9 cellular contexts compared by ENCODE assay signal in genomic region chr4:158850800-158851644, GRCh38.
DNase-seq lines count a peak whose midpoint lies in the region; ATAC-seq, FAIRE-seq and TF ChIP-seq lines count a peak whose summit lies in the region.
"Had no signal": no experiment of that assay in that cellular context is flagged by ENCODE, and none has a peak within 500 bp of the region (broad histone marks: within the 10 kb centered on the region; RNA-seq: fewer than 3 reads in every experiment).

No MANE protein-coding gene starts in this region.

- H3K4me2 ChIP-seq in A549 (no peak overlapping the region), OCI-LY1 (ENCODE audit: low read length) (no peak overlapping the region), osteoblast (ENCODE audit: insufficient read depth, low read length) (no peak overlapping the region)

- no peak for FAIRE-seq in A549 (lab: Jason Lieb, UNC)

- no peaks in the 10 kb centered on the region for H3K9me3 ChIP-seq in A549
- no peaks in the 10 kb centered on the region for H3K9me3 ChIP-seq in OCI-LY1 (ENCODE audit: low read length)
- H3K9me3 ChIP-seq in osteoblast (ENCODE audit: low read depth, low read length): no peaks in the 10 kb centered on the region

- POLR2A ChIA-PET in A549 (lab: Yijun Ruan, JAX): no interaction called here

- in situ Hi-C loops in GM13976 (cut with MboI; ENCODE audit: low sequenced_read_pairs, unreplicated experiment): loop anchor here (10.0 kb wide), 1 partner anchor 354 kb away; no protein-coding TSS in a partner anchor

- peak; percentile 50 for TF ChIP-seq CTCF in A549 (IDR thresholded peaks at IDR 0.05)
- peak; percentile 26 for TF ChIP-seq CTCF in GM13976 (IDR thresholded peaks at IDR 0.05; ENCODE audit: borderline replicate concordance, control extremely low read depth, extremely low read depth, insufficient read depth, missing control alignments)
- TF ChIP-seq CTCF in OCI-LY1 (IDR thresholded peaks at IDR 0.05; ENCODE audit: low read length): peak; percentile 62
- TF ChIP-seq CTCF in endothelial cell (IDR thresholded peaks at IDR 0.05; ENCODE audit: unreplicated experiment): peak; percentile 88
- peak; percentile 67 for TF ChIP-seq CTCF in osteoblast (IDR thresholded peaks at IDR 0.05; ENCODE audit: extremely low read depth, low read depth, low read length)

- H3K27ac Mint-ChIP-seq in endothelial cell (ENCODE audit: unreplicated experiment): no peak overlapping the region

- no peaks in the 10 kb centered on the region for H3K4me1 Mint-ChIP-seq in endothelial cell (ENCODE audit: unreplicated experiment)
- H3K4me1 Mint-ChIP-seq: central memory CD8-positive, alpha-beta T cell had no signal

- no peaks in the 10 kb centered on the region for H3K79me2 ChIP-seq in OCI-LY1 (ENCODE audit: insufficient read depth, low read length)
- no peaks in the 10 kb centered on the region for H3K79me2 ChIP-seq in osteoblast (ENCODE audit: insufficient read depth, low read length)

- no peaks in the 10 kb centered on the region for H3K27me3 Mint-ChIP-seq in endothelial cell (ENCODE audit: unreplicated experiment)
- H3K27me3 Mint-ChIP-seq: central memory CD8-positive, alpha-beta T cell had no signal

- no peaks in the 10 kb centered on the region for H3F3A ChIP-seq in OCI-LY1 (ENCODE audit: insufficient read depth, low read length)

- H4K20me1 ChIP-seq in OCI-LY1 (ENCODE audit: insufficient read depth, low read length) (no peaks in the 10 kb centered on the region), osteoblast (ENCODE audit: insufficient read depth, low read length) (no peaks in the 10 kb centered on the region)

- no peaks in the 10 kb centered on the region for H3K9me2 ChIP-seq in OCI-LY1 (ENCODE audit: low read depth, low read length)

- H3K27me3 ChIP-seq in OCI-LY1 (ENCODE audit: insufficient read depth, low read length): no peaks in the 10 kb centered on the region
- H3K27me3 ChIP-seq in osteoblast (ENCODE audit: insufficient read depth, low read length): no peaks in the 10 kb centered on the region

- H3K4me3 Mint-ChIP-seq in endothelial cell (ENCODE audit: unreplicated experiment): no peak overlapping the region
- H3K4me3 Mint-ChIP-seq: central memory CD8-positive, alpha-beta T cell had no signal

- DNase-seq in A549 (ENCODE audit: low read depth in 1 of 2, low spot score in 1 of 2) (no peak), GM13976 (ENCODE audit: low spot score) (peak; percentile 33), endothelial cell (ENCODE audit: low spot score) (no peak), osteoblast (ENCODE audit: insufficient read length, low spot score, missing footprints) (no peak), caudate nucleus (lab: John Stamatoyannopoulos, UW) (no peak)
- DNase-seq in activated CD4-positive, CD25-positive, alpha-beta regulatory T cell treated with anti-CD3 and anti-CD28 coated beads, Interleukin-2, amount 50 U/mL, for 72 hours: no peak

- no peak overlapping the region for H3K9ac ChIP-seq in OCI-LY1 (ENCODE audit: low read length)

- TF ChIP-seq RAD21 in A549 (conservative IDR thresholded peaks at IDR 0.05 in 1 of 2, IDR thresholded peaks at IDR 0.05 in 1 of 2): peak; percentile 46 to 54; a peak in 4 of 5 replicates

- H3K4me1 ChIP-seq in A549 (no peaks in the 10 kb centered on the region), OCI-LY1 (ENCODE audit: insufficient read depth, low read length, severe bottlenecking) (no peaks in the 10 kb centered on the region), osteoblast (ENCODE audit: insufficient read depth, low read length) (no peaks in the 10 kb centered on the region)

- no peak overlapping the region for H3K4me3 ChIP-seq in A549
- no peak overlapping the region for H3K4me3 ChIP-seq in OCI-LY1 (ENCODE audit: low read depth, low read length, poor library complexity, severe bottlenecking)
- no peak overlapping the region for H3K4me3 ChIP-seq in osteoblast (ENCODE audit: insufficient read depth, low read length)

- TF ChIP-seq POLR2A in A549 (IDR thresholded peaks at IDR 0.05; ENCODE audit: low read length): no peak

- WGBS in A549 (ENCODE audit: missing lambda C conversion rate): 41% methylated on average over 7 of the region's 7 CpGs

- CTCF ChIA-PET in A549 (lab: Yijun Ruan, JAX): interaction anchor here (0.7 to 2.0 kb wide), 11 partner anchors 10 to 352 kb away, joined by 3 to 12 read pairs (median 3); no protein-coding TSS in a partner anchor

- no peak for TF ChIP-seq EP300 in A549 (IDR thresholded peaks at IDR 0.05)

- ATAC-seq in A549 (no peak), HG03196 (IDR thresholded peaks at IDR 0.05; ENCODE audit: unreplicated experiment) (no peak)

- no peak overlapping the region for H2AFZ ChIP-seq in OCI-LY1 (ENCODE audit: low read length)
- no peak overlapping the region for H2AFZ ChIP-seq in osteoblast (ENCODE audit: low read length)

- no peaks in the 10 kb centered on the region for H3K36me3 Mint-ChIP-seq in endothelial cell (ENCODE audit: low read depth, unreplicated experiment)

- no peaks in the 10 kb centered on the region for H3K9me3 Mint-ChIP-seq in endothelial cell (ENCODE audit: unreplicated experiment)
- H3K9me3 Mint-ChIP-seq: central memory CD8-positive, alpha-beta T cell had no signal

- H3K36me3 ChIP-seq in OCI-LY1 (ENCODE audit: insufficient read depth, low read length): no peaks in the 10 kb centered on the region
- H3K36me3 ChIP-seq in osteoblast (ENCODE audit: insufficient read depth, low read length): peaks cover 13% of the 10 kb centered on the region

- H3K27ac ChIP-seq in A549 (no peak overlapping the region), OCI-LY1 (ENCODE audit: low read depth, low read length, poor library complexity, severe bottlenecking) (no peak overlapping the region), osteoblast (ENCODE audit: low read depth, low read length) (no peak overlapping the region), caudate nucleus (ENCODE audit: low read depth, low read length) (no peak overlapping the region)

TF ChIP-seq in A549, 52 proteins besides CTCF, POLR2A, EP300 and RAD21:
- peak; percentile 73 for TF ChIP-seq SMC3 (IDR thresholded peaks at IDR 0.05)
- no peak for TF ChIP-seq SREBF2 (IDR thresholded peaks at IDR 0.05)
- no peak for TF ChIP-seq HES2 (IDR thresholded peaks at IDR 0.05)
- no peak for TF ChIP-seq EHF (CRISPR knock-in tag; IDR thresholded peaks at IDR 0.05)

Comparison
In these comparisons a context has a peak if more than half of its experiments do, and no peak if none do; other contexts are left out.
1. CTCF ChIP-seq: peak in every context shown above with its lines; median percentile 88 in endothelial cell; 67 in osteoblast; 62 in OCI-LY1; 50 in A549; 26 in GM13976.